In genomic region chr10:25015927-25016348, GRCh38 we compare ENCODE assay signal across 8 cellular contexts. TPM values are rescaled to one million over a fixed set of nuclear protein-coding genes. Genes with fewer than 3 reads are reported as not detected.
DNase-seq lines count a peak whose midpoint lies in the region; ATAC-seq and TF ChIP-seq lines count a peak whose summit lies in the region.

ENKUR (minus strand) TSS chr10:25016158; CDS start chr10:25015936, 222 bp downstream.

- peaks cover 5% of the 10 kb centered on the region for H3K4me1 ChIP-seq in rectal smooth muscle tissue (ENCODE audit: control insufficient read depth, insufficient read depth, low read length)
- H3K4me1 ChIP-seq in vagina = peaks cover 16% of the 10 kb centered on the region

- in situ Hi-C loops in astrocyte of the cerebellum (cut with HindIII; ENCODE audit: low sequenced_read_pairs) = loop anchor here (5.0 kb wide), 1 partner anchor 51 kb away; no protein-coding TSS in a partner anchor

- intact Hi-C loops in vagina (cut with DNase I) = loop anchor here (10.0 kb wide), 1 partner anchor 291 kb away; the partner anchor contains the start of gene ARHGAP21

- no peaks in the 10 kb centered on the region for H3K9me3 ChIP-seq in vagina

- H3K27me3 ChIP-seq in rectal smooth muscle tissue (ENCODE audit: control insufficient read depth, insufficient read depth, low read length) (no peaks in the 10 kb centered on the region), vagina (no peaks in the 10 kb centered on the region)

- peak within 1 kb of the TSS; percentile 42 for H3K9ac ChIP-seq in rectal smooth muscle tissue (ENCODE audit: low read length)

- peak; percentile 54 for ATAC-seq in GM18508 (IDR thresholded peaks at IDR 0.05; ENCODE audit: insufficient read depth, unreplicated experiment)
- peak; percentile 55 for ATAC-seq in HG03039 (IDR thresholded peaks at IDR 0.05; ENCODE audit: unreplicated experiment)

- H3K27ac ChIP-seq in rectal smooth muscle tissue (ENCODE audit: low read depth, low read length) = peak within 1 kb of the TSS; percentile 82
- peak within 1 kb of the TSS; percentile 90 for H3K27ac ChIP-seq in vagina

- H3K36me3 ChIP-seq in rectal smooth muscle tissue (ENCODE audit: control insufficient read depth, insufficient read depth, low read length) = no peaks in the 10 kb centered on the region
- H3K36me3 ChIP-seq in vagina = no peaks in the 10 kb centered on the region

- TF ChIP-seq POLR2A in vagina (IDR thresholded peaks at IDR 0.05) = no peak

- TF ChIP-seq CTCF in astrocyte of the cerebellum (IDR thresholded peaks at IDR 0.05; ENCODE audit: low read depth, low read length, missing control alignments) (no peak), vagina (IDR thresholded peaks at IDR 0.05) (no peak)

- peak within 1 kb of the TSS; percentile 59 for H3K4me3 ChIP-seq in astrocyte of the cerebellum (ENCODE audit: low read depth, low read length)
- H3K4me3 ChIP-seq in rectal smooth muscle tissue (ENCODE audit: low read length) = peak within 1 kb of the TSS; percentile 96
- peak within 1 kb of the TSS; percentile 73 to 82 for H3K4me3 ChIP-seq in vagina

- DNase-seq in NCI-H2029 treated with DMSO at 0.1 percent for 48 hours (lab: John Stamatoyannopoulos, UW) (peak; percentile 76), T1000 (lab: John Stamatoyannopoulos, UW) (peak; percentile 88), astrocyte of the cerebellum (ENCODE audit: low read depth) (peak; percentile 78), hippocampal formation (lab: John Stamatoyannopoulos, UW) (peak; percentile 89 to 96), vagina (ENCODE audit: extremely low spot score in 2 of 2) (peak in 1 of 2 donors; percentile 95)

RNA-seq across cellular contexts. Expression of gene ENKUR, which starts in this region (rescaled TPM):
- total RNA-seq in vagina = not detected
